ENCODE assay signal across 8 cellular contexts in the genomic region with DNA sequence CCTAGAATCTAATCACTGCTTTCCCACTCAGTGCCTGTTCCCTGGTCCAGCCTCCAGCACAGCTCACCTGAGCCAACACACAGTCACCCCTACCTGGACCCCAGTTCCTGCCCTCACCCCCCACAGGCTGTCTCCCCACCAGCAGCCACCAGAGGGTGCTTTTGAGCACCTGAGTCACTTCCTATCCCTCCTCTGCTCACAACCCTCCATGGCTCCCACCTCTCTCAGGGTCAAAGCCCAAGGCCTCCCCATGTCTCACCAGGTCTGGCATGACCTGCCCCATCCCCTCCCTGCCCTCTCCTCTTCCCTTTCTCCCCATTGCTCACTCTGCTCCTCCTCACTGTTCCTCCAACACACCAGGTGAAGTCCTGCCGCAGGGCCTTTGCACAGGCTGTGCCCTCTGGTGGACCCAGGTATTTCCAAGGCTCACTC. TPM values are rescaled to one million over a fixed set of nuclear protein-coding genes. Genes with fewer than 3 reads are reported as not detected.
DNase-seq lines count a peak whose midpoint lies in the region; ATAC-seq and TF ChIP-seq lines count a peak whose summit lies in the region.

No MANE protein-coding gene starts in this region.

- ATAC-seq in CD8-positive, alpha-beta T cell, result peak; percentile 83
- ATAC-seq in GM18873 (IDR thresholded peaks at IDR 0.05; ENCODE audit: low FRiP score, unreplicated experiment), result no peak

- intact Hi-C loops in CD8-positive, alpha-beta T cell (cut with DNase I, micrococcal nuclease), result loop anchor here in 1 of 2 experiments (5.0 kb wide), 1 partner anchor 302 kb away; no protein-coding TSS in a partner anchor

- H3K27me3 Mint-ChIP-seq in CD8-positive, alpha-beta T cell (ENCODE audit: low read depth), result peaks cover 9% of the 10 kb centered on the region

- no peaks in the 10 kb centered on the region for H3K27me3 ChIP-seq in CD8-positive, alpha-beta T cell (ENCODE audit: insufficient read depth, low read length)

- H3K36me3 Mint-ChIP-seq in CD8-positive, alpha-beta T cell, result no peaks in the 10 kb centered on the region

- peak; percentile 50 for TF ChIP-seq CTCF in CD8-positive, alpha-beta T cell (IDR thresholded peaks at IDR 0.05)
- TF ChIP-seq CTCF in LNCaP clone FGC (IDR thresholded peaks at IDR 0.05; ENCODE audit: control insufficient read depth, extremely low read depth, insufficient read depth) (peak; percentile 29; the same call in 1 of the 2 replicates), fibroblast of the aortic adventitia (IDR thresholded peaks at IDR 0.05; ENCODE audit: insufficient read depth, low read length) (peak; percentile 53)

- no peak overlapping the region for H3K27ac Mint-ChIP-seq in CD8-positive, alpha-beta T cell

- peaks cover 5% of the 10 kb centered on the region for H3K4me1 ChIP-seq in CD8-positive, alpha-beta T cell (ENCODE audit: insufficient read depth, low read length)

- no peaks in the 10 kb centered on the region for H3K9me3 ChIP-seq in CD8-positive, alpha-beta T cell (ENCODE audit: low read length)

- no peak overlapping the region for H3K4me3 Mint-ChIP-seq in CD8-positive, alpha-beta T cell

- no peaks in the 10 kb centered on the region for H3K9me3 Mint-ChIP-seq in CD8-positive, alpha-beta T cell

- peak; percentile 42 to 74 (median 62) for DNase-seq in CD8-positive, alpha-beta T cell
- DNase-seq in LNCaP clone FGC (ENCODE audit: low read depth), result no peak
- DNase-seq in activated T-cell treated with anti-CD3 and anti-CD28 coated beads for 4 hours, result peak; percentile 60
- no peak for DNase-seq in fibroblast of the aortic adventitia (ENCODE audit: low read depth)
- peak; percentile 70 for DNase-seq in stimulated activated CD4-positive, alpha-beta T cell treated with anti-CD3 and anti-CD28 coated beads, Interleukin-1b, Interleukin-23, amount 100 ng/mL, for 48 hours
- DNase-seq in NCI-H1048 (lab: John Stamatoyannopoulos, UW), result no peak
- DNase-seq in NCI-H510A (lab: John Stamatoyannopoulos, UW), result no peak

- H3K36me3 ChIP-seq in CD8-positive, alpha-beta T cell (ENCODE audit: insufficient read depth, low read length), result no peaks in the 10 kb centered on the region

- CTCF ChIA-PET in CD8-positive, alpha-beta T cell (lab: Charles Lee), result interaction anchor here (1.0 to 5.5 kb wide), 2 partner anchors 59 to 73 kb away, joined by 7 to 68 read pairs; partner anchors contain the start of gene FEM1A

- peaks cover 4% of the 10 kb centered on the region for H3K4me1 Mint-ChIP-seq in CD8-positive, alpha-beta T cell (ENCODE audit: low read depth)

- H3K4me3 ChIP-seq in CD8-positive, alpha-beta T cell (ENCODE audit: low read depth, low read length), result no peak overlapping the region
- H3K4me3 ChIP-seq in LNCaP clone FGC (ENCODE audit: low read depth, low read length) (no peak overlapping the region), fibroblast of the aortic adventitia (ENCODE audit: low read depth, low read length) (no peak overlapping the region)

- H3K27ac ChIP-seq in CD8-positive, alpha-beta T cell (ENCODE audit: low read depth, low read length), result no peak overlapping the region

- POLR2A ChIA-PET in CD8-positive, alpha-beta T cell (lab: Charles Lee), result no interaction called here

RNA-seq across cellular contexts. Expression of gene DPP9, which starts 7.1 kb away (rescaled TPM):
- total RNA-seq in CD8-positive, alpha-beta T cell, result 10 to 100 TPM; 85.5 to 86.6 TPM
- 53.1 and 70.9 TPM in 2 replicates for total RNA-seq in fibroblast of the aortic adventitia (ENCODE audit: low replicate concordance)

Comparison
In these comparisons a context has a peak if more than half of its experiments do, and no peak if none do; other contexts are left out.
1. DNase-seq: peak in CD8-positive, alpha-beta T cell (7 of 7), activated T-cell treated with anti-CD3 and anti-CD28 coated beads for 4 hours (single experiment) and stimulated activated CD4-positive, alpha-beta T cell treated with anti-CD3 and anti-CD28 coated beads, Interleukin-1b, Interleukin-23, amount 100 ng/mL, for 48 hours (single experiment); none in LNCaP clone FGC (single experiment), fibroblast of the aortic adventitia (single experiment), NCI-H1048 (single experiment) and NCI-H510A (single experiment).
2. Peak in every context shown above with its lines, with median percentiles within 50 percentile points of each other: CTCF ChIP-seq.